Comparison of ENCODE assay signal across 15 cellular contexts in genomic region chr4:2419814-2420213, GRCh38. TPM values are rescaled to one million over a fixed set of nuclear protein-coding genes. Genes with fewer than 3 reads are reported as not detected.
A peak's percentile ranks its signal among the peaks of the same experiment; 100 is the strongest.
DNase-seq lines count a peak whose midpoint lies in the region; ATAC-seq, FAIRE-seq and TF ChIP-seq lines count a peak whose summit lies in the region.
"Had no signal": no experiment of that assay in that cellular context is flagged by ENCODE, and none has a peak within 500 bp of the region (broad histone marks: within the 10 kb centered on the region; RNA-seq: fewer than 3 reads in every experiment).

No MANE protein-coding gene starts in this region.

- H4K20me1 ChIP-seq in hepatocyte (ENCODE audit: insufficient read depth, poor library complexity, severe bottlenecking) = no peaks in the 10 kb centered on the region

- no peak for TF ChIP-seq CTCF in hepatocyte (IDR thresholded peaks at IDR 0.05; ENCODE audit: poor library complexity)

- no peak overlapping the region for H3K4me3 ChIP-seq in hepatocyte

- peaks cover 15% of the 10 kb centered on the region for H3K4me1 ChIP-seq in hepatocyte (ENCODE audit: insufficient read depth)

- H3K79me2 ChIP-seq in hepatocyte = no peaks in the 10 kb centered on the region

- peaks cover 57% of the 10 kb centered on the region for H3K27me3 ChIP-seq in hepatocyte

- peak overlapping the region; percentile 99 for H3K4me2 ChIP-seq in hepatocyte

- POLR2A ChIA-PET in T-cell (lab: Charles Lee) = interaction anchor here in 1 of 2 donors (0.6 to 1.2 kb wide), 3 partner anchors 49 to 138 kb away, joined by 3 to 4 read pairs (median 3); partner anchors contain the start of gene RNF4

- H3K9me3 ChIP-seq in hepatocyte (ENCODE audit: low read depth) = no peaks in the 10 kb centered on the region

- H3K27me3 Mint-ChIP-seq in activated naive CD8-positive, alpha-beta T cell = peaks cover 16% of the 10 kb centered on the region
- peaks cover 69% of the 10 kb centered on the region for H3K27me3 Mint-ChIP-seq in activated naive CD8-positive, alpha-beta T cell treated with anti-CD3 and anti-CD28 coated beads for 36 hours
- H3K27me3 Mint-ChIP-seq in T-cell = peaks cover 16 to 27% of the 10 kb centered on the region in 2 donors
- H3K27me3 Mint-ChIP-seq in stimulated activated naive CD8-positive, alpha-beta T cell treated with anti-CD3 and anti-CD28 coated beads, Interleukin-15, amount 100 ng/mL, for 72 hours = peaks cover 77% of the 10 kb centered on the region

- no peaks in the 10 kb centered on the region for H3K9me2 ChIP-seq in hepatocyte (replicated peaks; ENCODE audit: insufficient read depth)

- H3K27ac Mint-ChIP-seq in activated naive CD8-positive, alpha-beta T cell = no peak overlapping the region
- H3K27ac Mint-ChIP-seq in activated naive CD8-positive, alpha-beta T cell treated with anti-CD3 and anti-CD28 coated beads for 36 hours = no peak overlapping the region
- H3K27ac Mint-ChIP-seq in T-cell = peak overlapping the region; percentile 90 to 91
- no peak overlapping the region for H3K27ac Mint-ChIP-seq in stimulated activated naive CD8-positive, alpha-beta T cell treated with anti-CD3 and anti-CD28 coated beads, Interleukin-15, amount 100 ng/mL, for 72 hours

- DNase-seq in activated naive CD8-positive, alpha-beta T cell treated with anti-CD3 and anti-CD28 coated beads for 36 hours = no peak
- DNase-seq in T-cell (no peak), hepatocyte (ENCODE audit: low spot score) (no peak), GM19239 (ENCODE audit: insufficient read length, low spot score) (no peak), LoVo (ENCODE audit: low spot score) (no peak)
- no peak for DNase-seq in stimulated activated naive CD8-positive, alpha-beta T cell treated with anti-CD3 and anti-CD28 coated beads, Interleukin-15, amount 100 ng/mL, for 72 hours
- DNase-seq: activated CD4-positive, alpha-beta T cell treated with anti-CD3 and anti-CD28 coated beads for 1 hour; NCI-H2081 treated with DMSO at 0.1 percent for 48 hours; NK-92 treated with Interleukin-12 subunit alpha and Interleukin-12 subunit beta, amount 100 ng/mL, for 24 hours had no signal

- CTCF ChIA-PET in T-cell (lab: Charles Lee) = interaction anchor here in 1 of 2 donors (0.5 to 1.4 kb wide), 11 partner anchors 26 to 200 kb away, joined by 3 to 8 read pairs (median 5); partner anchors contain the start of genes FAM193A, MXD4 and RNF4

- peaks cover 29% of the 10 kb centered on the region for H3K4me1 Mint-ChIP-seq in activated naive CD8-positive, alpha-beta T cell (ENCODE audit: low read depth)
- H3K4me1 Mint-ChIP-seq in activated naive CD8-positive, alpha-beta T cell treated with anti-CD3 and anti-CD28 coated beads for 36 hours = peaks cover 24% of the 10 kb centered on the region
- peaks cover 28 to 40% (median 36%) of the 10 kb centered on the region in 3 donors for H3K4me1 Mint-ChIP-seq in T-cell
- peaks cover 30% of the 10 kb centered on the region for H3K4me1 Mint-ChIP-seq in stimulated activated naive CD8-positive, alpha-beta T cell treated with anti-CD3 and anti-CD28 coated beads, Interleukin-15, amount 100 ng/mL, for 72 hours

- no peak overlapping the region for H2AFZ ChIP-seq in hepatocyte

- no peaks in the 10 kb centered on the region for H3K9me3 Mint-ChIP-seq in activated naive CD8-positive, alpha-beta T cell (ENCODE audit: low read depth)
- no peaks in the 10 kb centered on the region for H3K9me3 Mint-ChIP-seq in activated naive CD8-positive, alpha-beta T cell treated with anti-CD3 and anti-CD28 coated beads for 36 hours
- H3K9me3 Mint-ChIP-seq in T-cell = no peaks in the 10 kb centered on the region
- no peaks in the 10 kb centered on the region for H3K9me3 Mint-ChIP-seq in stimulated activated naive CD8-positive, alpha-beta T cell treated with anti-CD3 and anti-CD28 coated beads, Interleukin-15, amount 100 ng/mL, for 72 hours

- no peak overlapping the region for H3K27ac ChIP-seq in hepatocyte
- H3K27ac ChIP-seq: KMS-11, SK-N-MC had no signal

- H3K4me3 Mint-ChIP-seq in activated naive CD8-positive, alpha-beta T cell = peak overlapping the region; percentile 95
- H3K4me3 Mint-ChIP-seq in activated naive CD8-positive, alpha-beta T cell treated with anti-CD3 and anti-CD28 coated beads for 36 hours = no peak overlapping the region
- H3K4me3 Mint-ChIP-seq in T-cell = peak overlapping the region; percentile 46 to 82 (median 57)
- H3K4me3 Mint-ChIP-seq in stimulated activated naive CD8-positive, alpha-beta T cell treated with anti-CD3 and anti-CD28 coated beads, Interleukin-15, amount 100 ng/mL, for 72 hours = peak overlapping the region; percentile 17 to 93

- FAIRE-seq in GM19239 (lab: Jason Lieb, UNC) = no peak

- H3K36me3 ChIP-seq in hepatocyte (replicated peaks; ENCODE audit: insufficient read depth, low read depth) = no peaks in the 10 kb centered on the region

- no peaks in the 10 kb centered on the region for H3K36me3 Mint-ChIP-seq in activated naive CD8-positive, alpha-beta T cell
- no peaks in the 10 kb centered on the region for H3K36me3 Mint-ChIP-seq in activated naive CD8-positive, alpha-beta T cell treated with anti-CD3 and anti-CD28 coated beads for 36 hours
- H3K36me3 Mint-ChIP-seq in T-cell = no peaks in the 10 kb centered on the region

- ATAC-seq in T-cell (replicated peaks in 1 of 4) (no peak), GM21825 (IDR thresholded peaks at IDR 0.05; ENCODE audit: unreplicated experiment) (no peak)
- ATAC-seq in stimulated activated naive CD8-positive, alpha-beta T cell treated with anti-CD3 and anti-CD28 coated beads, Interleukin-15, amount 100 ng/mL, for 72 hours = no peak

- WGBS in hepatocyte (ENCODE audit: low lambda C conversion rate, missing lambda C conversion rate) = 70% methylated on average over 9 of the region's 9 CpGs

RNA-seq across cellular contexts. Expression of gene CFAP99, which starts 1.1 kb away (rescaled TPM):
- not detected for total RNA-seq in activated naive CD8-positive, alpha-beta T cell treated with anti-CD3 and anti-CD28 coated beads for 36 hours
- under 1 TPM in 3 of 5 donors, not detected in 2; 0.09 to 0.20 (median 0.13) TPM for total RNA-seq in T-cell
- 0.04 TPM in 1 of 2 replicates, not detected in the other for total RNA-seq in hepatocyte
- polyA plus RNA-seq in hepatocyte = 0.09 TPM in 1 of 2 replicates, not detected in the other
- total RNA-seq: lung microvascular endothelial cell, posterior vena cava had no signal

RNA-seq across cellular contexts. Expression of gene ZFYVE28, which starts 1.4 kb away (rescaled TPM):
- 1 to 10 TPM; 3.8 to 4.6 TPM for total RNA-seq in activated naive CD8-positive, alpha-beta T cell treated with anti-CD3 and anti-CD28 coated beads for 36 hours
- total RNA-seq in T-cell = 10 to 100 TPM; 33.4 to 56.2 (median 45.4) TPM
- total RNA-seq in hepatocyte = 0.60 and 2.2 TPM in 2 replicates
- 3.1 and 3.4 TPM in 2 replicates for polyA plus RNA-seq in hepatocyte

RNA-seq across cellular contexts. Expression of gene RNF4, which starts 49.1 kb away (rescaled TPM):
- 10 to 100 TPM; 93.3 to 94.5 TPM for total RNA-seq in activated naive CD8-positive, alpha-beta T cell treated with anti-CD3 and anti-CD28 coated beads for 36 hours
- total RNA-seq in T-cell (100 to 1,000 TPM in 4 of 5 donors, 10 to 100 TPM in 1; 89.2 to 107 (median 104) TPM), hepatocyte (48.2 and 50.3 TPM in 2 replicates)
- polyA plus RNA-seq in hepatocyte = 42.4 and 50.8 TPM in 2 replicates

Comparison
In these comparisons a context has a peak if more than half of its experiments do, and no peak if none do; other contexts are left out.
1. H3K27ac Mint-ChIP-seq: peak in T-cell (2 of 2); none in activated naive CD8-positive, alpha-beta T cell (single experiment), activated naive CD8-positive, alpha-beta T cell treated with anti-CD3 and anti-CD28 coated beads for 36 hours (single experiment) and stimulated activated naive CD8-positive, alpha-beta T cell treated with anti-CD3 and anti-CD28 coated beads, Interleukin-15, amount 100 ng/mL, for 72 hours (0 of 2).
2. RNA of gene ZFYVE28, which starts 1.4 kb away (total RNA-seq): 33.4 to 56.2 TPM in T-cell; 3.8 to 4.6 TPM in activated naive CD8-positive, alpha-beta T cell treated with anti-CD3 and anti-CD28 coated beads for 36 hours and 0.60 to 2.2 TPM in hepatocyte; every median in the first group is over 4 times any median in the second.